11 cellular contexts compared by ENCODE assay signal in the genomic region with DNA sequence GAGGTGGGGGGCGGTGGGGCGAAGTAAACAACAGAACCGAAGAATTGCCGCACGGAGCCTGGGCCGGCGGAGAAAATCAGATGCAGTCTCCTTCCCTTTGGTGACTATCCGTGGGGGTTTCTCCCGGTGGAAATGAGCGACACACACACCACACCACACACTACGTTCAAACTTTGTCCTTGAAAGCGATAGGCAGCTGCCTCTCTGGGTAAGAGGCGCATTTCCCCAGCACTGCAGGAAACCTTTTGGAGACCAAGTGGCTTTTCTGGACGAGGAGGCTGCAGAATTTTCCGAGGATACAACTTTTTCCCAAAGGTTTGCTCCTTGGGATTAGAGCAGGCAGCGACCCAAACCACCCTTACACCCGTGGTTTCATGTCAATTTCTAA. TPM values are rescaled to one million over a fixed set of nuclear protein-coding genes. Genes with fewer than 3 reads are reported as not detected.
DNase-seq lines count a peak whose midpoint lies in the region; ATAC-seq and TF ChIP-seq lines count a peak whose summit lies in the region.
"Had no signal": no experiment of that assay in that cellular context is flagged by ENCODE, and none has a peak within 500 bp of the region (broad histone marks: within the 10 kb centered on the region; RNA-seq: fewer than 3 reads in every experiment).

No MANE protein-coding gene starts in this region.

- in situ Hi-C loops in ACHN (cut with HindIII; ENCODE audit: low pct_ligation_motif_present, low pct_unique_long_range_greater_than_20kb, low sequenced_read_pairs), result no loop called here

- no peak for TF ChIP-seq POLR2A in sigmoid colon (IDR thresholded peaks at IDR 0.05)

- H3K4me3 ChIP-seq in PC-3 (ENCODE audit: low read length) (no peak overlapping the region), fibroblast of pulmonary artery (replicated peaks; ENCODE audit: low read depth, low read length) (peak overlapping the region; percentile 30), sigmoid colon (peak overlapping the region in 3 of 4 donors; percentile 38 to 52 (median 48))
- H3K4me3 ChIP-seq: body of pancreas had no signal

- no peak overlapping the region for H3K9ac ChIP-seq in PC-3 (ENCODE audit: low read length)

- H3K9me2 ChIP-seq in PC-3 (replicated peaks; ENCODE audit: low read length), result no peaks in the 10 kb centered on the region

- H3F3A ChIP-seq in PC-3 (ENCODE audit: low read length, unreplicated experiment), result no peaks in the 10 kb centered on the region

- intact Hi-C loops in PC-3 (cut with micrococcal nuclease) (no loop called here), sigmoid colon (cut with DNase I) (no loop called here)

- no peak for TF ChIP-seq EP300 in sigmoid colon (IDR thresholded peaks at IDR 0.05)

- H3K9me3 ChIP-seq in PC-3 (ENCODE audit: low read length) (no peaks in the 10 kb centered on the region), sigmoid colon (no peaks in the 10 kb centered on the region)
- H3K9me3 ChIP-seq: body of pancreas had no signal

- H3K27ac ChIP-seq in PC-3 (ENCODE audit: low read length) (no peak overlapping the region), sigmoid colon (no peak overlapping the region)

- H3K27me3 ChIP-seq in PC-3 (ENCODE audit: low read length) (peaks cover 40% of the 10 kb centered on the region), sigmoid colon (peaks cover 17 to 68% (median 45%) of the 10 kb centered on the region in 3 donors)
- H3K27me3 ChIP-seq: body of pancreas had no signal

- H3K4me1 ChIP-seq in PC-3 (ENCODE audit: insufficient read depth, low read length), result 0 out of 2 replicates have a peak, but pooled peaks cover 5% of the 10 kb centered on the region
- H3K4me1 ChIP-seq in sigmoid colon, result peaks cover 0 to 27% (median 24%) of the 10 kb centered on the region in 4 donors

- ATAC-seq in PC-3, result no peak
- no peak for ATAC-seq in GM18511 (IDR thresholded peaks at IDR 0.05; ENCODE audit: unreplicated experiment)
- no peak for ATAC-seq in HG02884 (IDR thresholded peaks at IDR 0.05; ENCODE audit: unreplicated experiment)
- ATAC-seq: stimulated activated effector memory CD8-positive, alpha-beta T cell treated with anti-CD3 and anti-CD28 coated beads, Interleukin-12 subunit alpha, Interleukin-12 subunit beta, amount 100 ng/mL, for 72 hours; T-helper 17 cell had no signal

- WGBS in sigmoid colon, 2 donors, result 28 to 32% methylated on average over 17 of the region's 17 CpGs

- H4K20me1 ChIP-seq in PC-3 (ENCODE audit: low read length), result no peaks in the 10 kb centered on the region

- TF ChIP-seq CTCF in PC-3 (conservative IDR thresholded peaks at IDR 0.05; ENCODE audit: low read depth, low read length) (no peak), fibroblast of pulmonary artery (IDR thresholded peaks at IDR 0.05; ENCODE audit: low read length, missing control alignments) (no peak), sigmoid colon (IDR thresholded peaks at IDR 0.05) (no peak)

- H3K4me2 ChIP-seq in PC-3 (ENCODE audit: low read length), result no peak overlapping the region

- POLR2A ChIA-PET in PC-3 (lab: Charles Lee; ENCODE audit: unreplicated experiment), result no interaction called here

- CTCF ChIA-PET in PC-3 (lab: Charles Lee), result no interaction called here

- H3K36me3 ChIP-seq in PC-3 (ENCODE audit: low read depth, low read length), result no peaks in the 10 kb centered on the region
- H3K36me3 ChIP-seq in sigmoid colon, result no peaks in the 10 kb centered on the region

- H2AFZ ChIP-seq in PC-3 (ENCODE audit: low read length), result 0 out of 2 replicates have a peak overlapping the region, but pooled peaks have one; percentile 22

- no peaks in the 10 kb centered on the region for H3K79me2 ChIP-seq in PC-3 (ENCODE audit: low read length)

- DNase-seq in GM03348 (ENCODE audit: low spot score) (peak; percentile 19), PC-3 (no peak), fibroblast of pulmonary artery (ENCODE audit: low read depth) (no peak), sigmoid colon (no peak), ACHN (no peak), OCI-M1 (lab: John Stamatoyannopoulos, UW) (no peak)
- DNase-seq: T-helper 17 cell had no signal

- BruUV-seq in PC-3 (replicated peaks; lab: Mats Ljungman, UMichigan), result no TSS peak

RNA-seq across cellular contexts. Expression of a gene that starts 38.1 kb away (rescaled TPM):
- total RNA-seq in PC-3 (2014; rRNA removed) (1.2 and 2.2 TPM in 2 replicates), sigmoid colon (10 to 100 TPM in 1 of 4 donors, 1 to 10 TPM in 3; 5.7 to 18.3 (median 7.5) TPM)
- 1 to 10 TPM in 1 of 3 donors, under 1 TPM in 2; under 0.01 to 4.6 (median 0.69) TPM for polyA plus RNA-seq in sigmoid colon
